In the genomic region with DNA sequence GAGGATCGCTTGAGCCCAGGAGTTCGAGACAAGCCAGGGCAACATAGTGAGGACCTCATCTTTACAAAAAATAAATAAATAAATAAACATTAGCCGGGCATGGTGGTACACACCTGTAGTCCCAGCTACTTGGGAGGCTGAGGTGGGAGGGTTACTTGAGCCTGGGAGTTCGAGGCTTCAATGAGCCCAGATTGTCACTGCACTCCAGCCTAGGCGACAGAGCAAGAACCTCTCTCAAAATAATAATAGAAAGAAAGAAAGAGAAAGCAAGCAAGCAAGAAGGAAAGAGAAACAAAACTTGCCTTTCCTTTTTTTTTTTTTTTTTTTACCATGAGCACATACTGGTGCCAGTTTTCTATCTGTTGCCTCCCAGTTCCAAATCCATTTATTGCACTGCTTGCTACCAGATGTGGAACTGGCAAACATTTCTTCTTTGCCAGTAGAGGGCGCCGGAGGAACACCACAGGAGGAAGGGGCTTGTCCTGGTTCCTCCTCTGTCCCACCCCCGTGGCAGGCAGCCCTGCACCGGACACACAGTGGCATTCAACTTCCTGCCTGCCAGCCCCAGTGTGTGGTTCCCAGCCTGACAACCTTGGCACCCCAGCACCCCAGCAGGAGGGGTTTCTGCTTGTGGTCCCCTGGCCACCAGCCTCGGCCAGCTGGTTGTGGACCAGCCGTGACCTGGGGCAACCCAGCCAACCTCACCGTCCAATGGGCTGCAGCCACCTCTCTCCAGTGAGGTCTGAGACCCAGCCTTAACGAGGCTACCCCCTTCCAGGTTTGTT, we compare ENCODE assay signal across 8 cellular contexts. TPM values are rescaled to one million over a fixed set of nuclear protein-coding genes. Genes with fewer than 3 reads are reported as not detected.
DNase-seq lines count a peak whose midpoint lies in the region; ATAC-seq and TF ChIP-seq lines count a peak whose summit lies in the region.
"Not testable (repeated sequence)": the region's sequence is repeated elsewhere in the genome, so short reads cannot be mapped to it uniquely, and the experiment has no call there.

No MANE protein-coding gene starts in this region.

- not testable (repeated sequence) for H3K9me3 ChIP-seq in adrenal gland (replicated peaks in 1 of 3); osteoblast (ENCODE audit: low read depth, low read length)

- H3K36me3 ChIP-seq in adrenal gland (replicated peaks in 1 of 2); osteoblast (ENCODE audit: insufficient read depth, low read length): not testable (repeated sequence)

- not testable (repeated sequence) for TF ChIP-seq POLR2A in adrenal gland (IDR thresholded peaks at IDR 0.05)

- WGBS in adrenal gland, 4 donors = 45 to 72% (median 49%) methylated on average over 4 to 7 of the region's 13 CpGs

- H3K4me1 ChIP-seq in adrenal gland (replicated peaks in 1 of 2); osteoblast (ENCODE audit: insufficient read depth, low read length): not testable (repeated sequence)

- H4K20me1 ChIP-seq in osteoblast (ENCODE audit: insufficient read depth, low read length) = not testable (repeated sequence)

- not testable (repeated sequence) for H3K4me2 ChIP-seq in osteoblast (ENCODE audit: insufficient read depth, low read length)

- TF ChIP-seq CTCF in adrenal gland (IDR thresholded peaks at IDR 0.05) (peak in 4 of 6 experiments; percentile 12 to 43 (median 26)), osteoblast (IDR thresholded peaks at IDR 0.05; ENCODE audit: extremely low read depth, low read depth, low read length) (peak; percentile 29)

- H3K27me3 ChIP-seq in adrenal gland; osteoblast (ENCODE audit: insufficient read depth, low read length): not testable (repeated sequence)

- not testable (repeated sequence) for H3K79me2 ChIP-seq in osteoblast (ENCODE audit: insufficient read depth, low read length)

- peak; percentile 78 for ATAC-seq in HG02759 (IDR thresholded peaks at IDR 0.05; ENCODE audit: unreplicated experiment)

- H2AFZ ChIP-seq in osteoblast (ENCODE audit: low read length) = not testable (repeated sequence)

- not testable (repeated sequence) for H3K27ac ChIP-seq in adrenal gland; osteoblast (ENCODE audit: low read depth, low read length)

- H3K4me3 ChIP-seq in adrenal gland; osteoblast (ENCODE audit: insufficient read depth, low read length): not testable (repeated sequence)

- intact Hi-C loops in adrenal gland (cut with DNase I); head of caudate nucleus (cut with DNase I): not testable (repeated sequence)

- DNase-seq in DMS79 treated with DMSO at 0.1 percent for 48 hours (lab: John Stamatoyannopoulos, UW) (peak; percentile 17), NCI-H82 treated with DMSO at 0.1 percent for 48 hours (lab: John Stamatoyannopoulos, UW; ENCODE audit: unreplicated experiment) (peak; percentile 33), adrenal gland (peak in 5 of 7 donors; percentile 50 to 86 (median 73)), head of caudate nucleus (peak in 33 of 42 donors; percentile 11 to 90 (median 66))
- DNase-seq in activated CD4-positive, CD25-positive, alpha-beta regulatory T cell treated with anti-CD3 and anti-CD28 coated beads, Interleukin-2, amount 50 U/mL, for 72 hours = peak; percentile 65
- DNase-seq in osteoblast (ENCODE audit: insufficient read length, low spot score, missing footprints) = not testable (repeated sequence)
- peak; percentile 50 to 55 for DNase-seq in stimulated activated CD8-positive, alpha-beta memory T cell treated with anti-CD3 and anti-CD28 coated beads, Interleukin-7, amount 100 ng/mL, for 4 hours (ENCODE audit: low read depth in 2 of 2)

RNA-seq across cellular contexts. Expression of a gene that starts 20.4 kb away (rescaled TPM):
- total RNA-seq in adrenal gland (100 to 1,000 TPM in 2 of 8 donors, 10 to 100 TPM in 6; 66.3 to 118 (median 90.5) TPM), osteoblast (54.5 and 62.6 TPM in 2 replicates)
- polyA plus RNA-seq in adrenal gland = 100 to 1,000 TPM in 2 of 3 donors, 10 to 100 TPM in 1; 44.3 to 342 (median 126) TPM

RNA-seq across cellular contexts. Expression of a gene that starts 43.7 kb away (rescaled TPM):
- total RNA-seq in adrenal gland (100 to 1,000 TPM; 144 to 239 (median 208) TPM), osteoblast (89.9 and 101 TPM in 2 replicates)
- polyA plus RNA-seq in adrenal gland = 100 to 1,000 TPM; 173 to 323 (median 181) TPM

RNA-seq across cellular contexts. Expression of a gene that starts 50.8 kb away (rescaled TPM):
- total RNA-seq in adrenal gland (1 to 10 TPM in 3 of 8 donors, under 1 TPM in 2, not detected in 3; 0.46 to 5.1 (median 1.4) TPM), osteoblast (1.8 and 2.7 TPM in 2 replicates)
- under 1 TPM in 2 of 3 donors, not detected in 1; 0.47 to 0.97 TPM for polyA plus RNA-seq in adrenal gland
